In genomic region chr2:235776531-235776930, GRCh38 we compare ENCODE assay signal across 32 cellular contexts.
"Had no signal": no experiment of that assay in that cellular context is flagged by ENCODE, and none has a peak within 500 bp of the region (broad histone marks: within the 10 kb centered on the region; RNA-seq: fewer than 3 reads in every experiment).

No MANE protein-coding gene starts in this region.

- H3K27me3 ChIP-seq: ascending aorta, cardiac muscle cell, Peyer's patch, SJSA1 had no signal

- H3K4me3 ChIP-seq: ascending aorta, cardiac muscle cell, Peyer's patch, SJSA1 had no signal

- H3K9me3 ChIP-seq: ascending aorta, Peyer's patch, SJSA1, SK-N-SH had no signal

- H3K4me1 ChIP-seq: ascending aorta, Peyer's patch had no signal

- H3K36me3 ChIP-seq: ascending aorta had no signal

- DNase-seq: activated B cell treated with CpG ODN at 0.5 μM for 24 hours; activated CD4-positive, alpha-beta T cell treated with anti-CD3 and anti-CD28 coated beads for 1 hour; activated CD4-positive, alpha-beta T cell treated with anti-CD3 and anti-CD28 coated beads for 48 hours; activated CD4-positive, alpha-beta T cell treated with anti-CD3 and anti-CD28 coated beads, Interleukin-2, amount 50 U/mL, for 4 hours; activated CD8-positive, alpha-beta T cell treated with anti-CD3 and anti-CD28 coated beads, Interleukin-2, amount 10 ng/mL, durations not matched to agents 7 days and 5 days; activated gamma-delta T cell; activated naive CD4-positive, alpha-beta T cell treated with Interleukin-2 at 50 U/mL for 16 hours; activated naive CD8-positive, alpha-beta T cell treated with anti-CD3 and anti-CD28 coated beads, Interleukin-2, amount 10 ng/mL, durations not matched to agents 7 days and 5 days; activated T-cell treated with anti-CD3 and anti-CD28 coated beads, Interleukin-2, amount 50 U/mL, for 24 hours; amygdala; cerebellar nuclear complex; Karpas-422; KBM-7; NCI-H1105; NCI-H1436 treated with DMSO at 0.1 percent for 48 hours; NCI-H1694 treated with DMSO at 0.1 percent for 48 hours; NCI-H2029; NCI-H226; NCI-H446 treated with DMSO at 0.1 percent for 48 hours; NCI-H526; NCI-H748 treated with DMSO at 0.1 percent for 48 hours; NK-92 treated with Interleukin-12 subunit alpha and Interleukin-12 subunit beta, amount 100 ng/mL, for 24 hours; PC-3; Peyer's patch; RPMI8226; SHP77 treated with DMSO at 0.1 percent for 48 hours; SK-N-SH; T-helper 9 cell had no signal

- ATAC-seq: activated CD8-positive, alpha-beta T cell treated with anti-CD3 and anti-CD28 coated beads, Interleukin-2, amount 10 ng/mL, durations not matched to agents 7 days and 5 days; PC-3 had no signal

- H3K27ac ChIP-seq: ascending aorta, cardiac muscle cell, Peyer's patch, SJSA1, VCaP had no signal
